Comparison of ENCODE assay signal across 18 cellular contexts in genomic region chrX:109707322-109707721, GRCh38. TPM values are rescaled to one million over a fixed set of nuclear protein-coding genes. Genes with fewer than 3 reads are reported as not detected.
A peak's percentile ranks its signal among the peaks of the same experiment; 100 is the strongest.
DNase-seq lines count a peak whose midpoint lies in the region; ATAC-seq, FAIRE-seq and TF ChIP-seq lines count a peak whose summit lies in the region.
"Had no signal": no experiment of that assay in that cellular context is flagged by ENCODE, and none has a peak within 500 bp of the region (broad histone marks: within the 10 kb centered on the region; RNA-seq: fewer than 3 reads in every experiment).

No MANE protein-coding gene starts in this region.

- no peak overlapping the region for H2AFZ ChIP-seq in DND-41 (ENCODE audit: low read depth, low read length)

- H3K27me3 Mint-ChIP-seq in activated T-helper 2 cell treated with anti-CD3 and anti-CD28 coated beads, Interferon-gamma antibody, Interleukin-2, Interleukin-4, amounts not matched to agents 10 μg/mL and 5 μg/mL and 100 μg/mL, durations not matched to agents 14 hours and 24 hours and 36 hours (ENCODE audit: low read depth), result no peaks in the 10 kb centered on the region
- no peaks in the 10 kb centered on the region for H3K27me3 Mint-ChIP-seq in natural killer cell (ENCODE audit: low read depth in 2 of 2)
- H3K27me3 Mint-ChIP-seq: activated naive CD4-positive, alpha-beta T cell treated with anti-CD3 and anti-CD28 coated beads, Interleukin-2, amount 50 U/mL, for 24 hours had no signal

- H3K36me3 ChIP-seq in DND-41 (ENCODE audit: insufficient read depth, low read length) (no peaks in the 10 kb centered on the region), kidney (ENCODE audit: control insufficient read depth in 1 of 2, insufficient read depth in 2 of 2, low read length in 2 of 2) (no peaks in the 10 kb centered on the region)

- intact Hi-C loops in activated T-helper 2 cell treated with anti-CD3 and anti-CD28 coated beads, Interferon-gamma antibody, Interleukin-2, Interleukin-4, amounts not matched to agents 10 μg/mL and 5 μg/mL and 100 μg/mL, durations not matched to agents 14 hours and 24 hours and 36 hours (cut with micrococcal nuclease), result loop anchor here (5.0 kb wide), 1 partner anchor 75 kb away; no protein-coding TSS in a partner anchor
- intact Hi-C loops in natural killer cell (cut with micrococcal nuclease) (no loop called here), kidney (cut with DNase I) (no loop called here)

- H3K36me3 Mint-ChIP-seq in activated T-helper 2 cell treated with anti-CD3 and anti-CD28 coated beads, Interferon-gamma antibody, Interleukin-2, Interleukin-4, amounts not matched to agents 10 μg/mL and 5 μg/mL and 100 μg/mL, durations not matched to agents 14 hours and 24 hours and 36 hours (ENCODE audit: low read depth), result peaks cover 27% of the 10 kb centered on the region
- no peaks in the 10 kb centered on the region for H3K36me3 Mint-ChIP-seq in natural killer cell

- H3K9me3 ChIP-seq in DND-41 (ENCODE audit: insufficient read depth, low read length, severe bottlenecking), result no peaks in the 10 kb centered on the region
- no peaks in the 10 kb centered on the region for H3K9me3 ChIP-seq in kidney (ENCODE audit: control insufficient read depth in 1 of 2, low read length in 2 of 2)

- H3K9ac ChIP-seq in DND-41 (ENCODE audit: low read depth, low read length) (no peak overlapping the region), kidney (ENCODE audit: low read length in 2 of 2) (no peak overlapping the region)

- no peaks in the 10 kb centered on the region for H3K9me3 Mint-ChIP-seq in activated T-helper 2 cell treated with anti-CD3 and anti-CD28 coated beads, Interferon-gamma antibody, Interleukin-2, Interleukin-4, amounts not matched to agents 10 μg/mL and 5 μg/mL and 100 μg/mL, durations not matched to agents 14 hours and 24 hours and 36 hours
- no peaks in the 10 kb centered on the region for H3K9me3 Mint-ChIP-seq in natural killer cell
- H3K9me3 Mint-ChIP-seq: activated naive CD4-positive, alpha-beta T cell treated with anti-CD3 and anti-CD28 coated beads, Interleukin-2, amount 50 U/mL, for 24 hours had no signal

- peak overlapping the region; percentile 17; the same call in 1 of the 2 replicates for H3K4me2 ChIP-seq in DND-41 (ENCODE audit: insufficient read depth, low read length)

- no peak overlapping the region for H3K27ac ChIP-seq in DND-41 (ENCODE audit: low read length)
- no peak overlapping the region for H3K27ac ChIP-seq in kidney (ENCODE audit: low read depth in 2 of 2, low read length in 2 of 2)

- H3K4me1 ChIP-seq in DND-41 (ENCODE audit: insufficient read depth, low read length) (peaks cover 23% of the 10 kb centered on the region), kidney (ENCODE audit: control insufficient read depth in 1 of 2, insufficient read depth in 1 of 2, low read depth in 1 of 2, low read length in 2 of 2) (no peaks in the 10 kb centered on the region)

- H4K20me1 ChIP-seq in DND-41 (ENCODE audit: insufficient read depth, low read length), result peaks cover 26% of the 10 kb centered on the region; the same call in 1 of the 2 replicates

- peak overlapping the region; percentile 47 for H3K4me3 Mint-ChIP-seq in activated T-helper 2 cell treated with anti-CD3 and anti-CD28 coated beads, Interferon-gamma antibody, Interleukin-2, Interleukin-4, amounts not matched to agents 10 μg/mL and 5 μg/mL and 100 μg/mL, durations not matched to agents 14 hours and 24 hours and 36 hours (ENCODE audit: low read depth)
- H3K4me3 Mint-ChIP-seq in natural killer cell, result peak overlapping the region; percentile 45
- H3K4me3 Mint-ChIP-seq: activated naive CD4-positive, alpha-beta T cell treated with anti-CD3 and anti-CD28 coated beads, Interleukin-2, amount 50 U/mL, for 24 hours; nephron progenitor cell had no signal

- FAIRE-seq in kidney (lab: Jason Lieb, UNC), result no peak
- no peak for FAIRE-seq in HTR-8/SVneo (lab: Jason Lieb, UNC)
- FAIRE-seq: A204.1, RCC 7860 had no signal

- ATAC-seq in DND-41 (ENCODE audit: insufficient read depth, low read depth) (peak; percentile 66), natural killer cell (peak in 2 of 3 donors; percentile 29 to 30)

- TF ChIP-seq CTCF in DND-41 (IDR thresholded peaks at IDR 0.05; ENCODE audit: borderline replicate concordance, extremely low read depth, low read length, poor library complexity, severe bottlenecking) (no peak), natural killer cell (IDR thresholded peaks at IDR 0.05) (no peak), kidney (IDR thresholded peaks at IDR 0.05; ENCODE audit: borderline replicate concordance, extremely low read depth, insufficient read depth) (no peak)

- DNase-seq in SIG-M5 treated with dmso at 0.1 percent for 504 hours (lab: John Stamatoyannopoulos, UW; ENCODE audit: unreplicated experiment), result peak; percentile 55
- DNase-seq in SIG-M5 (lab: John Stamatoyannopoulos, UW), result no peak
- DNase-seq in DND-41, result peak; percentile 29
- no peak for DNase-seq in activated T-helper 2 cell treated with anti-CD3 and anti-CD28 coated beads, Interferon-gamma antibody, Interleukin-2, Interleukin-4, amounts not matched to agents 10 μg/mL and 5 μg/mL and 100 μg/mL, durations not matched to agents 14 hours and 24 hours and 36 hours (ENCODE audit: low spot score)
- DNase-seq in natural killer cell, result no peak
- DNase-seq in kidney, result no peak
- DNase-seq in HTR-8/SVneo (ENCODE audit: insufficient read length, low spot score), result no peak
- no peak for DNase-seq in cerebellum (ENCODE audit: low spot score)
- DNase-seq: Calu3, cerebellar nuclear complex, glutamatergic neuron, NCI-H1105, NCI-H446, nephron progenitor cell, T1000 had no signal

- H3K27ac Mint-ChIP-seq in activated T-helper 2 cell treated with anti-CD3 and anti-CD28 coated beads, Interferon-gamma antibody, Interleukin-2, Interleukin-4, amounts not matched to agents 10 μg/mL and 5 μg/mL and 100 μg/mL, durations not matched to agents 14 hours and 24 hours and 36 hours, result no peak overlapping the region
- peak overlapping the region; percentile 9 to 75 for H3K27ac Mint-ChIP-seq in natural killer cell
- H3K27ac Mint-ChIP-seq: activated naive CD4-positive, alpha-beta T cell treated with anti-CD3 and anti-CD28 coated beads, Interleukin-2, amount 50 U/mL, for 24 hours; nephron progenitor cell had no signal

- peaks cover 47% of the 10 kb centered on the region for H3K4me1 Mint-ChIP-seq in activated T-helper 2 cell treated with anti-CD3 and anti-CD28 coated beads, Interferon-gamma antibody, Interleukin-2, Interleukin-4, amounts not matched to agents 10 μg/mL and 5 μg/mL and 100 μg/mL, durations not matched to agents 14 hours and 24 hours and 36 hours (ENCODE audit: low read depth)
- H3K4me1 Mint-ChIP-seq in natural killer cell, result peaks cover 27 to 29% of the 10 kb centered on the region in 2 donors

- no peaks in the 10 kb centered on the region for H3K27me3 ChIP-seq in DND-41 (ENCODE audit: insufficient read depth, low read length, poor library complexity)

- H3K79me2 ChIP-seq in DND-41 (ENCODE audit: insufficient read depth, low read length), result peaks cover 95% of the 10 kb centered on the region

- H3K4me3 ChIP-seq in DND-41 (ENCODE audit: low read depth in 1 of 2, low read length in 2 of 2), result no peak overlapping the region
- no peak overlapping the region for H3K4me3 ChIP-seq in kidney (ENCODE audit: low read length in 2 of 2)

RNA-seq across cellular contexts. Expression of gene ACSL4, which starts 25.7 kb away (rescaled TPM):
- 101 and 102 TPM in 2 replicates for total RNA-seq in activated T-helper 2 cell treated with anti-CD3 and anti-CD28 coated beads, Interferon-gamma antibody, Interleukin-2, Interleukin-4, amounts not matched to agents 10 μg/mL and 5 μg/mL and 100 μg/mL, durations not matched to agents 14 hours and 24 hours and 36 hours
- 10 to 100 TPM; 19.8 to 28.4 (median 21.7) TPM for total RNA-seq in natural killer cell
- 205 TPM for total RNA-seq in kidney
- polyA plus RNA-seq in kidney (ENCODE audit: insufficient read depth, low read depth, low replicate concordance), result 34.0 TPM
- 96.2 TPM for total RNA-seq in cerebellum

Comparison
In these comparisons a context has a peak if more than half of its experiments do, and no peak if none do; other contexts are left out.
1. DNase-seq: peak in SIG-M5 treated with dmso at 0.1 percent for 504 hours (single experiment) and DND-41 (single experiment); none in SIG-M5 (single experiment), activated T-helper 2 cell treated with anti-CD3 and anti-CD28 coated beads, Interferon-gamma antibody, Interleukin-2, Interleukin-4, amounts not matched to agents 10 μg/mL and 5 μg/mL and 100 μg/mL, durations not matched to agents 14 hours and 24 hours and 36 hours (single experiment), natural killer cell (single experiment), kidney (single experiment), HTR-8/SVneo (single experiment) and cerebellum (single experiment).